In genomic region chr2:62593825-62594224, GRCh38 we compare ENCODE assay signal across 18 cellular contexts.
A peak's percentile ranks its signal among the peaks of the same experiment; 100 is the strongest.
DNase-seq lines count a peak whose midpoint lies in the region; ATAC-seq, FAIRE-seq and TF ChIP-seq lines count a peak whose summit lies in the region.
"Had no signal": no experiment of that assay in that cellular context is flagged by ENCODE, and none has a peak within 500 bp of the region (broad histone marks: within the 10 kb centered on the region; RNA-seq: fewer than 3 reads in every experiment).

No MANE protein-coding gene starts in this region.

- no peak for TF ChIP-seq RAD21 in HepG2 (CRISPR knock-in tag; IDR thresholded peaks at IDR 0.05)

- DNase-seq in NCI-H82 treated with DMSO at 0.1 percent for 48 hours (lab: John Stamatoyannopoulos, UW; ENCODE audit: unreplicated experiment), result peak; percentile 31
- no peak for DNase-seq in HepG2 (ENCODE audit: low spot score)
- no peak for DNase-seq in osteoblast (ENCODE audit: insufficient read length, low spot score, missing footprints)
- DNase-seq in kidney glomerular epithelial cell (lab: John Stamatoyannopoulos, UW), result no peak
- DNase-seq in testis, result no peak
- DNase-seq: BE2C; CD4-positive, alpha-beta memory T cell; DMS153; DMS79 treated with DMSO at 0.1 percent for 48 hours; EL; GOT3; HCEC 1CT had no signal

- TF ChIP-seq EP300 in HepG2 (IDR thresholded peaks at IDR 0.05; ENCODE audit: low read depth in 2 of 2, low read length in 2 of 2) (no peak), HepG2 (CRISPR knock-in tag; IDR thresholded peaks at IDR 0.05; ENCODE audit: borderline replicate concordance) (no peak)

- POLR2A ChIA-PET in HepG2 (lab: Yijun Ruan, JAX), result interaction anchor here (1.0 kb wide), 1 partner anchor 111 kb away, joined by 3 read pairs; no protein-coding TSS in a partner anchor

- H4K20me1 ChIP-seq in HepG2 (ENCODE audit: insufficient read depth, low read length), result no peaks in the 10 kb centered on the region
- H4K20me1 ChIP-seq in osteoblast (ENCODE audit: insufficient read depth, low read length), result no peaks in the 10 kb centered on the region

- intact Hi-C loops in HepG2 (cut with micrococcal nuclease; ENCODE audit: unreplicated experiment), result no loop called here
- intact Hi-C loops in testis (cut with DNase I; ENCODE audit: low total_unique reads), result no loop called here

- in situ Hi-C loops in HepG2 (cut with HindIII; ENCODE audit: extremely low pct_ligation_motif_present, low pct_unique_long_range_greater_than_20kb), result no loop called here

- H3K36me3 ChIP-seq in HepG2 (replicated peaks in 1 of 2; ENCODE audit: control insufficient read depth in 1 of 2, insufficient read depth in 2 of 2, low read length in 2 of 2) (no peaks in the 10 kb centered on the region), osteoblast (ENCODE audit: insufficient read depth, low read length) (no peaks in the 10 kb centered on the region), testis (ENCODE audit: low read depth, missing control alignments) (no peaks in the 10 kb centered on the region)
- H3K36me3 ChIP-seq: BE2C had no signal

- no TSS peak for BruUV-seq in HepG2 (replicated peaks; lab: Mats Ljungman, UMichigan)

- H3K27ac ChIP-seq in HepG2 (ENCODE audit: extremely low read length, insufficient read depth, low read length), result peak overlapping the region; percentile 37
- no peak overlapping the region for H3K27ac ChIP-seq in osteoblast (ENCODE audit: low read depth, low read length)
- H3K27ac ChIP-seq in testis, result no peak overlapping the region
- H3K27ac ChIP-seq: C4-2B had no signal

- peaks cover 48% of the 10 kb centered on the region for H3K4me1 ChIP-seq in HepG2 (ENCODE audit: insufficient read depth, low read length)
- peaks cover 33% of the 10 kb centered on the region for H3K4me1 ChIP-seq in osteoblast (ENCODE audit: insufficient read depth, low read length)
- peaks cover 5% of the 10 kb centered on the region for H3K4me1 ChIP-seq in testis
- H3K4me1 ChIP-seq: BE2C had no signal

- WGBS in HepG2 (ENCODE audit: low lambda C conversion rate), result 86% methylated on average over 3 of the region's 3 CpGs
- 95 to 97% methylated on average over 3 of the region's 3 CpGs for WGBS in testis, 2 donors

- H3K9me3 ChIP-seq in HepG2 (ENCODE audit: low read length) (no peaks in the 10 kb centered on the region), osteoblast (ENCODE audit: low read depth, low read length) (no peaks in the 10 kb centered on the region), testis (no peaks in the 10 kb centered on the region)
- H3K9me3 ChIP-seq: A549, BE2C had no signal

- no peak for FAIRE-seq in HepG2 (lab: Jason Lieb, UNC)
- FAIRE-seq: A549, D721Med, G401.6, GM12891 had no signal

- no peak overlapping the region for H3K4me3 ChIP-seq in HepG2 (replicated peaks in 1 of 3; ENCODE audit: insufficient read depth in 1 of 3, low read depth in 2 of 3, low read length in 3 of 3)
- H3K4me3 ChIP-seq in osteoblast (ENCODE audit: insufficient read depth, low read length), result no peak overlapping the region
- H3K4me3 ChIP-seq in testis, result no peak overlapping the region
- H3K4me3 ChIP-seq: A549 had no signal

- H3K4me2 ChIP-seq in HepG2 (ENCODE audit: low read depth, low read length), result no peak overlapping the region
- H3K4me2 ChIP-seq in osteoblast (ENCODE audit: insufficient read depth, low read length), result no peak overlapping the region
- H3K4me2 ChIP-seq: A549 had no signal

- TF ChIP-seq CTCF in HepG2 (CRISPR knock-in tag; IDR thresholded peaks at IDR 0.05) (no peak), osteoblast (IDR thresholded peaks at IDR 0.05; ENCODE audit: extremely low read depth, low read depth, low read length) (no peak), testis (IDR thresholded peaks at IDR 0.05) (no peak)

- H3K79me2 ChIP-seq in HepG2 (ENCODE audit: insufficient read depth, low read length) (no peaks in the 10 kb centered on the region), osteoblast (ENCODE audit: insufficient read depth, low read length) (no peaks in the 10 kb centered on the region)

- peak overlapping the region; percentile 87 for H2AFZ ChIP-seq in HepG2 (ENCODE audit: low read length)
- peak overlapping the region; percentile 44 for H2AFZ ChIP-seq in osteoblast (ENCODE audit: low read length)

- TF ChIP-seq POLR2A in HepG2 (IDR thresholded peaks at IDR 0.05; ENCODE audit: insufficient read depth in 1 of 2, low read depth in 2 of 2, low read length in 2 of 2) (no peak), testis (IDR thresholded peaks at IDR 0.05) (no peak)

- H3K9ac ChIP-seq in HepG2 (ENCODE audit: insufficient read depth, low read depth, low read length), result no peak overlapping the region

- CTCF ChIA-PET in HepG2 (lab: Yijun Ruan, JAX; ENCODE audit: low intra/inter-chr PET ratio, low total read pairs), result no interaction called here

- H3K27me3 ChIP-seq in HepG2 (ENCODE audit: control insufficient read depth in 1 of 2, insufficient read depth in 2 of 2, low read length in 2 of 2) (no peaks in the 10 kb centered on the region), osteoblast (ENCODE audit: insufficient read depth, low read length) (no peaks in the 10 kb centered on the region), testis (no peaks in the 10 kb centered on the region)
- H3K27me3 ChIP-seq: BE2C had no signal

- peak; percentile 48 for ATAC-seq in HepG2
- ATAC-seq in GM19463 (IDR thresholded peaks at IDR 0.05; ENCODE audit: unreplicated experiment), result no peak
- ATAC-seq: A549 had no signal

TF ChIP-seq in HepG2, 621 proteins besides CTCF, POLR2A, EP300 and RAD21:
- TF ChIP-seq HNF4G (IDR thresholded peaks at IDR 0.05; ENCODE audit: borderline replicate concordance, low read depth, low read length) (peak; percentile 37; the same call in 1 of the 2 replicates), HNF4G (CRISPR knock-in tag; IDR thresholded peaks at IDR 0.05; ENCODE audit: borderline replicate concordance, low read depth) (no peak), ZFX (CRISPR knock-in tag; IDR thresholded peaks at IDR 0.05; ENCODE audit: low read depth) (peak; percentile 41; the same call in 1 of the 2 replicates), PRDM15 (CRISPR knock-in tag; IDR thresholded peaks at IDR 0.05) (peak; percentile 55), ZFY (CRISPR knock-in tag; IDR thresholded peaks at IDR 0.05) (peak; percentile 39; the same call in 1 of the 2 replicates), SP5 (CRISPR knock-in tag; IDR thresholded peaks at IDR 0.05; ENCODE audit: borderline replicate concordance, low read depth) (no peak), HNF4A (CRISPR knock-in tag; IDR thresholded peaks at IDR 0.05) (peak; percentile 35; the same call in 1 of the 2 replicates), ZNF672 (CRISPR knock-in tag; IDR thresholded peaks at IDR 0.05) (no peak), ZFP1 (CRISPR knock-in tag; IDR thresholded peaks at IDR 0.05) (no peak)
